ENCODE assay signal across 11 cellular contexts in genomic region chr13:113411216-113412023, GRCh38. TPM values are rescaled to one million over a fixed set of nuclear protein-coding genes. Genes with fewer than 3 reads are reported as not detected.
DNase-seq lines count a peak whose midpoint lies in the region; ATAC-seq, FAIRE-seq and TF ChIP-seq lines count a peak whose summit lies in the region.
"Had no signal": no experiment of that assay in that cellular context is flagged by ENCODE, and none has a peak within 500 bp of the region (broad histone marks: within the 10 kb centered on the region; RNA-seq: fewer than 3 reads in every experiment).

No MANE protein-coding gene starts in this region.

- intact Hi-C loops in left colon (cut with DNase I, micrococcal nuclease) (no loop called here), natural killer cell (cut with micrococcal nuclease) (no loop called here)

- H3K27ac Mint-ChIP-seq in natural killer cell: no peak overlapping the region

- H3K36me3 ChIP-seq in brain microvascular endothelial cell (replicated peaks): no peaks in the 10 kb centered on the region

- no peaks in the 10 kb centered on the region for H3K36me3 Mint-ChIP-seq in natural killer cell

- DNase-seq in 8988T: peak; percentile 62
- DNase-seq in HTR-8/SVneo (ENCODE audit: insufficient read length, low spot score): peak; percentile 79
- peak; percentile 92 for DNase-seq in brain microvascular endothelial cell
- peak; percentile 35 to 36 for DNase-seq in left colon
- DNase-seq in NCI-H2227 (lab: John Stamatoyannopoulos, UW; ENCODE audit: unreplicated experiment): no peak
- no peak for DNase-seq in natural killer cell
- no peak for DNase-seq in GM13977 (ENCODE audit: low spot score)
- DNase-seq: C1 segment of cervical spinal cord, Kasumi-1 had no signal

- no peaks in the 10 kb centered on the region for H3K4me1 Mint-ChIP-seq in natural killer cell

- peak; percentile 81 for FAIRE-seq in HTR-8/SVneo (lab: Jason Lieb, UNC)

- H3K4me3 Mint-ChIP-seq in natural killer cell: no peak overlapping the region

- H3K27me3 Mint-ChIP-seq in natural killer cell (ENCODE audit: low read depth in 2 of 2): peaks cover 0 to 3% of the 10 kb centered on the region in 2 donors

- H3K27me3 ChIP-seq in brain microvascular endothelial cell (replicated peaks): no peaks in the 10 kb centered on the region

- ATAC-seq in left colon (no peak), GM19351 (IDR thresholded peaks at IDR 0.05; ENCODE audit: unreplicated experiment) (no peak), natural killer cell (no peak)

- peak overlapping the region; percentile 87 for H3K27ac ChIP-seq in brain microvascular endothelial cell

- in situ Hi-C loops in brain microvascular endothelial cell (cut with HindIII; ENCODE audit: low pct_ligation_motif_present, low sequenced_read_pairs): no loop called here
- in situ Hi-C loops in GM13977 (cut with MboI; ENCODE audit: low pct_unique_long_range_greater_than_20kb, low sequenced_read_pairs, unreplicated experiment): no loop called here

- H3K9me3 Mint-ChIP-seq in natural killer cell: peaks cover 0 to 2% of the 10 kb centered on the region in 2 donors

- peak overlapping the region; percentile 44 for H3K4me3 ChIP-seq in brain microvascular endothelial cell (ENCODE audit: low read depth, low read length)
- H3K4me3 ChIP-seq: skin epidermis had no signal

- no peak for TF ChIP-seq CTCF in brain microvascular endothelial cell (IDR thresholded peaks at IDR 0.05; ENCODE audit: low read depth, low read length, missing control alignments)
- no peak for TF ChIP-seq CTCF in natural killer cell (IDR thresholded peaks at IDR 0.05)
- TF ChIP-seq CTCF in GM13977 (IDR thresholded peaks at IDR 0.05; ENCODE audit: extremely low read depth, insufficient read depth, missing control alignments): no peak

RNA-seq across cellular contexts. Expression of gene ADPRHL1, which starts 41.9 kb away (rescaled TPM):
- total RNA-seq in left colon (1 to 10 TPM; 4.0 to 7.8 TPM), natural killer cell (under 1 TPM; 0.56 to 0.93 (median 0.72) TPM)

RNA-seq across cellular contexts. Expression of gene GRTP1, which starts 47.5 kb away (rescaled TPM):
- total RNA-seq in left colon (10 to 100 TPM; 59.4 to 61.6 TPM), natural killer cell (not detected)

Comparison
In these comparisons a context has a peak if more than half of its experiments do, and no peak if none do; other contexts are left out.
1. DNase-seq: peak in 8988T (single experiment), HTR-8/SVneo (single experiment), brain microvascular endothelial cell (single experiment) and left colon (2 of 2); none in NCI-H2227 (single experiment), natural killer cell (single experiment) and GM13977 (single experiment).
2. RNA of gene GRTP1, which starts 47.5 kb away (total RNA-seq): 59.4 to 61.6 TPM in left colon; not detected in natural killer cell; every median in the first group is over 10 times any median in the second.